12 cellular contexts compared by ENCODE assay signal in genomic region chr11:48012051-48012391, GRCh38. TPM values are rescaled to one million over a fixed set of nuclear protein-coding genes. Genes with fewer than 3 reads are reported as not detected.
DNase-seq lines count a peak whose midpoint lies in the region; ATAC-seq and TF ChIP-seq lines count a peak whose summit lies in the region.
"Had no signal": no experiment of that assay in that cellular context is flagged by ENCODE, and none has a peak within 500 bp of the region (broad histone marks: within the 10 kb centered on the region; RNA-seq: fewer than 3 reads in every experiment).

No MANE protein-coding gene starts in this region.

- no peak overlapping the region for H2AFZ ChIP-seq in SK-N-SH (ENCODE audit: low read depth)

- TF ChIP-seq RAD21 in SK-N-SH (IDR thresholded peaks at IDR 0.05; ENCODE audit: low read length), result no peak

- no peak for DNase-seq in CD14-positive monocyte (ENCODE audit: low spot score)
- DNase-seq in T-helper 17 cell, result peak in 1 of 3 donors; percentile 33
- no peak for DNase-seq in SK-N-SH
- DNase-seq: left ventricle myocardium superior, NCI-H1048, NCI-H69 had no signal

- H3K27me3 Mint-ChIP-seq in CD14-positive monocyte (ENCODE audit: low read depth in 3 of 3), result peaks cover 0 to 3% (median 0%) of the 10 kb centered on the region in 3 donors
- no peaks in the 10 kb centered on the region for H3K27me3 Mint-ChIP-seq in T-helper 17 cell
- no peaks in the 10 kb centered on the region for H3K27me3 Mint-ChIP-seq in activated naive CD4-positive, alpha-beta T cell treated with anti-CD3 and anti-CD28 coated beads, Interleukin-2, amount 50 U/mL, for 24 hours

- no peaks in the 10 kb centered on the region for H3K9me3 ChIP-seq in T-helper 17 cell (ENCODE audit: control insufficient read depth, low read length, poor library complexity, severe bottlenecking)
- H3K9me3 ChIP-seq in SK-N-SH, result no peaks in the 10 kb centered on the region
- H3K9me3 ChIP-seq: prostate gland had no signal

- intact Hi-C loops in CD14-positive monocyte (cut with micrococcal nuclease), result loop anchor here in 1 of 2 donors (10.0 kb wide), 1 partner anchor 53 kb away; no protein-coding TSS in a partner anchor

- no peaks in the 10 kb centered on the region; the same call in 1 of the 2 replicates for H4K20me1 ChIP-seq in SK-N-SH (ENCODE audit: insufficient read depth)

- peaks cover 0 to 2% (median 0%) of the 10 kb centered on the region in 7 donors for H3K9me3 Mint-ChIP-seq in CD14-positive monocyte
- H3K9me3 Mint-ChIP-seq in activated naive CD4-positive, alpha-beta T cell treated with anti-CD3 and anti-CD28 coated beads, Interleukin-2, amount 50 U/mL, for 24 hours, result no peaks in the 10 kb centered on the region

- H3K4me3 Mint-ChIP-seq in CD14-positive monocyte (no peak overlapping the region), T-helper 17 cell (peak overlapping the region; percentile 72)
- no peak overlapping the region for H3K4me3 Mint-ChIP-seq in activated naive CD4-positive, alpha-beta T cell treated with anti-CD3 and anti-CD28 coated beads, Interleukin-2, amount 50 U/mL, for 24 hours

- ATAC-seq in T-helper 17 cell (peak; percentile 86), HG02938 (IDR thresholded peaks at IDR 0.05; ENCODE audit: unreplicated experiment) (no peak), GM21529 (IDR thresholded peaks at IDR 0.05; ENCODE audit: unreplicated experiment) (no peak), GM19452 (IDR thresholded peaks at IDR 0.05; ENCODE audit: unreplicated experiment) (no peak)
- ATAC-seq: left ventricle myocardium superior had no signal

- H3K27me3 ChIP-seq in SK-N-SH (ENCODE audit: insufficient read depth), result no peaks in the 10 kb centered on the region

- peak overlapping the region; percentile 65 to 96 (median 86) for H3K27ac Mint-ChIP-seq in CD14-positive monocyte
- peak overlapping the region; percentile 99 for H3K27ac Mint-ChIP-seq in T-helper 17 cell
- peak overlapping the region; percentile 89 for H3K27ac Mint-ChIP-seq in activated naive CD4-positive, alpha-beta T cell treated with anti-CD3 and anti-CD28 coated beads, Interleukin-2, amount 50 U/mL, for 24 hours

- H3K27ac ChIP-seq in skin epidermis (peak overlapping the region in 12 of 21 experiments; percentile 28 to 85 (median 67)), SK-N-SH (ENCODE audit: low read depth in 2 of 2, low read length in 1 of 2) (no peak overlapping the region)
- H3K27ac ChIP-seq: prostate gland had no signal

- no peaks in the 10 kb centered on the region for H3K36me3 ChIP-seq in SK-N-SH (replicated peaks in 1 of 2; ENCODE audit: control insufficient read depth in 1 of 2, insufficient read depth in 2 of 2, low read length in 1 of 2)
- H3K36me3 ChIP-seq: prostate gland had no signal

- WGBS in SK-N-SH (ENCODE audit: low lambda C conversion rate), result 100% methylated on average over 5 of the region's 5 CpGs

- H3K36me3 Mint-ChIP-seq in CD14-positive monocyte, result peaks cover 7 to 11% of the 10 kb centered on the region in 2 donors
- no peaks in the 10 kb centered on the region for H3K36me3 Mint-ChIP-seq in T-helper 17 cell (ENCODE audit: low read depth)
- H3K36me3 Mint-ChIP-seq in activated naive CD4-positive, alpha-beta T cell treated with anti-CD3 and anti-CD28 coated beads, Interleukin-2, amount 50 U/mL, for 24 hours, result peaks cover 5% of the 10 kb centered on the region

- TF ChIP-seq CTCF in CD14-positive monocyte (IDR thresholded peaks at IDR 0.05) (no peak), SK-N-SH (IDR thresholded peaks at IDR 0.05) (no peak)

- H3K9ac ChIP-seq in SK-N-SH, result no peak overlapping the region

- no peak overlapping the region for H3K4me2 ChIP-seq in SK-N-SH

- no peak for TF ChIP-seq EP300 in SK-N-SH (IDR thresholded peaks at IDR 0.05; ENCODE audit: borderline replicate concordance in 1 of 2, low read depth in 1 of 2, low read length in 1 of 2)

- no peaks in the 10 kb centered on the region for H3K9me2 ChIP-seq in SK-N-SH

- POLR2A ChIA-PET in SK-N-SH (lab: Yijun Ruan, JAX), result no interaction called here

- H3K4me1 Mint-ChIP-seq in CD14-positive monocyte, result peaks cover 91% of the 10 kb centered on the region
- H3K4me1 Mint-ChIP-seq in T-helper 17 cell, result peaks cover 47% of the 10 kb centered on the region
- H3K4me1 Mint-ChIP-seq in activated naive CD4-positive, alpha-beta T cell treated with anti-CD3 and anti-CD28 coated beads, Interleukin-2, amount 50 U/mL, for 24 hours, result peaks cover 85% of the 10 kb centered on the region

- CTCF ChIA-PET in SK-N-SH (lab: Yijun Ruan, JAX), result interaction anchor here (1.6 kb wide), 1 partner anchor 78 kb away, joined by 5 read pairs; no protein-coding TSS in a partner anchor

- no peak overlapping the region for H3K4me3 ChIP-seq in skin epidermis
- no peak overlapping the region for H3K4me3 ChIP-seq in SK-N-SH (ENCODE audit: low read depth in 2 of 2, low read length in 1 of 2)
- H3K4me3 ChIP-seq: prostate gland had no signal

- H3K79me2 ChIP-seq in SK-N-SH (ENCODE audit: insufficient read depth), result peaks cover 97% of the 10 kb centered on the region

- H3F3A ChIP-seq in SK-N-SH (replicated peaks; ENCODE audit: insufficient read depth), result no peaks in the 10 kb centered on the region

- peaks cover 10 to 35% of the 10 kb centered on the region in 2 experiments; a peak in 3 of 4 replicates for H3K4me1 ChIP-seq in SK-N-SH (ENCODE audit: control insufficient read depth in 1 of 2, insufficient read depth in 2 of 2, low read depth in 1 of 2, low read length in 1 of 2)

TF ChIP-seq in SK-N-SH, 30 proteins besides CTCF, POLR2A, EP300 and RAD21:
- no peak for TF ChIP-seq FOXM1 (IDR thresholded peaks at IDR 0.05; ENCODE audit: low read depth)
- TF ChIP-seq, protein P1, sequence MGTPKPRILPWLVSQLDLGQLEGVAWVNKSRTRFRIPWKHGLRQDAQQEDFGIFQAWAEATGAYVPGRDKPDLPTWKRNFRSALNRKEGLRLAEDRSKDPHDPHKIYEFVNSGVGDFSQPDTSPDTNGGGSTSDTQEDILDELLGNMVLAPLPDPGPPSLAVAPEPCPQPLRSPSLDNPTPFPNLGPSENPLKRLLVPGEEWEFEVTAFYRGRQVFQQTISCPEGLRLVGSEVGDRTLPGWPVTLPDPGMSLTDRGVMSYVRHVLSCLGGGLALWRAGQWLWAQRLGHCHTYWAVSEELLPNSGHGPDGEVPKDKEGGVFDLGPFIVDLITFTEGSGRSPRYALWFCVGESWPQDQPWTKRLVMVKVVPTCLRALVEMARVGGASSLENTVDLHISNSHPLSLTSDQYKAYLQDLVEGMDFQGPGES (IDR thresholded peaks at IDR 0.05; ENCODE audit: low read depth, low read length), result no peak
TF ChIP-seq in SK-N-SH: peak in this region for 0.

RNA-seq across cellular contexts. Expression of gene PTPRJ, which starts 31.7 kb away (rescaled TPM):
- 10 to 100 TPM in 1 of 2 donors, 1 to 10 TPM in 1; 10.0 to 14.6 TPM for polyA plus RNA-seq in CD14-positive monocyte
- 10 to 100 TPM; 33.2 to 83.9 TPM for total RNA-seq in T-helper 17 cell
- 4.5 and 4.7 TPM in 2 replicates for polyA plus RNA-seq in SK-N-SH (2012; rRNA removed)
- polyA plus RNA-seq in SK-N-SH (2012; cell fraction: cytosol; rRNA removed), result 5.0 and 5.4 TPM in 2 replicates
- 5.6 and 8.6 TPM in 2 replicates for polyA plus RNA-seq in SK-N-SH (2012; cell fraction: nucleus; rRNA removed)

Comparison
In these comparisons a context has a peak if more than half of its experiments do, and no peak if none do; other contexts are left out.
1. H3K27ac ChIP-seq: peak in skin epidermis (12 of 21); none in SK-N-SH (0 of 2).
2. Peak in every context shown above with its lines, with median percentiles within 50 percentile points of each other: H3K27ac Mint-ChIP-seq.